1 cellular context compared by ENCODE assay signal in genomic region chr9:96345551-96345950, GRCh38.
TF ChIP-seq lines count a peak whose summit lies in the region.

No MANE protein-coding gene starts in this region.

TF ChIP-seq in H1, 55 proteins besides CTCF, POLR2A, EP300 and RAD21:
- no peak for TF ChIP-seq RNF2 (IDR thresholded peaks at IDR 0.05; ENCODE audit: borderline replicate concordance, low read depth, low read length, missing control alignments, poor library complexity, severe bottlenecking)
- TF ChIP-seq ATF2 (IDR thresholded peaks at IDR 0.05; ENCODE audit: low read length): no peak
- no peak for TF ChIP-seq ZNF274 (IDR thresholded peaks at IDR 0.05; ENCODE audit: borderline replicate concordance, extremely low read depth, low read length)
- TF ChIP-seq CHD2 (IDR thresholded peaks at IDR 0.05; ENCODE audit: low read length): no peak
- TF ChIP-seq, protein P1, sequence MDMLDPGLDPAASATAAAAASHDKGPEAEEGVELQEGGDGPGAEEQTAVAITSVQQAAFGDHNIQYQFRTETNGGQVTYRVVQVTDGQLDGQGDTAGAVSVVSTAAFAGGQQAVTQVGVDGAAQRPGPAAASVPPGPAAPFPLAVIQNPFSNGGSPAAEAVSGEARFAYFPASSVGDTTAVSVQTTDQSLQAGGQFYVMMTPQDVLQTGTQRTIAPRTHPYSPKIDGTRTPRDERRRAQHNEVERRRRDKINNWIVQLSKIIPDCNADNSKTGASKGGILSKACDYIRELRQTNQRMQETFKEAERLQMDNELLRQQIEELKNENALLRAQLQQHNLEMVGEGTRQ (IDR thresholded peaks at IDR 0.05; ENCODE audit: low read length): no peak
- no peak for TF ChIP-seq BRCA1 (IDR thresholded peaks at IDR 0.05; ENCODE audit: low read depth, low read length)
- TF ChIP-seq NANOG (IDR thresholded peaks at IDR 0.05; ENCODE audit: insufficient read depth, low read depth, low read length, poor library complexity, severe bottlenecking): no peak
- no peak for TF ChIP-seq RXRA (IDR thresholded peaks at IDR 0.05; ENCODE audit: insufficient read depth, low read depth, low read length)
- no peak for TF ChIP-seq HDAC2 (IDR thresholded peaks at IDR 0.05; ENCODE audit: borderline replicate concordance in 1 of 2, low read depth in 2 of 2, low read length in 2 of 2)
- no peak for TF ChIP-seq CBX8 (IDR thresholded peaks at IDR 0.05; ENCODE audit: borderline replicate concordance, low read depth, low read length)
- TF ChIP-seq NRF1 (IDR thresholded peaks at IDR 0.05; ENCODE audit: low read depth, low read length): no peak
- TF ChIP-seq BACH1 (IDR thresholded peaks at IDR 0.05; ENCODE audit: low read length): no peak
- no peak for TF ChIP-seq SIN3A (conservative IDR thresholded peaks at IDR 0.05 in 1 of 2, IDR thresholded peaks at IDR 0.05 in 1 of 2; ENCODE audit: low read depth in 1 of 2, low read length in 2 of 2)
- no peak for TF ChIP-seq CHD1 (IDR thresholded peaks at IDR 0.05; ENCODE audit: low read depth, low read length)
- no peak for TF ChIP-seq CREB1 (IDR thresholded peaks at IDR 0.05)
